16 cellular contexts compared by ENCODE assay signal in the genomic region with DNA sequence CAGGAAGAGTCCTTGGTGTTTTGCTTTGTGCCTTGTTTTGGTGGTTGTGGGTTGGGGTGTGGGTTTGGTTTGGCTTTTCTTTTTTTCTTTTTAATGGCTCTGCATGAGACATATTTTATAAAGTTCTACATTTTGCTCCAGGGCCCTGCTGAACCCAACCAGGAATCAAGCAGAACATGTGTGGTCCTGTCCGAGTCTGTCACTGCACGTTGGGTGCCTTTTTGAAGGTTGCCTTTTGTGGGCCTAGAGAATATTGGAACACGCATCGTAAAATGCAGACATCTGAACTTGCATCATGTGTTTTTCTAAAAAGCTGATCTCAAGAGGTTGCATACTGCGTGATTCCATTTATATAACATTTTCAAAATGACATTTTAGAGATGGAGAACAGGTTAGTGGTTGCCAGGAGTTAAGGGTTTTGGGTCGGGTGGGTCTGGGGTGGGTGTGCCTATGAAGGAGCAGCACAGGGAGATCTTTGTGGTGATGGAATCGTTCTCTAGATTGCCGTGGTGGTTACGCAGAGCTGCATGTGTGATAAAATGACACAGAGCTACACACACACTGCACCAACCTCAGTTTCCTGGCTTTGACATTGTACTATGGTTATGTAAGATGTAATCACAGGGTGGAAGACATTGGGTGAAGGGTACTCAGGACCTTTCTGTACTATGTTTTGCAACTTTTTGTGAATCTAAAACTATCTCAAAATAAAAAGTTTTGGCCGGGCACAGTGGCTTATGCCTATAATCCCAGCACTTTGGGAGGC.
A peak's percentile ranks its signal among the peaks of the same experiment; 100 is the strongest.
DNase-seq lines count a peak whose midpoint lies in the region; ATAC-seq and FAIRE-seq lines count a peak whose summit lies in the region.
"Had no signal": no experiment of that assay in that cellular context is flagged by ENCODE, and none has a peak within 500 bp of the region (broad histone marks: within the 10 kb centered on the region; RNA-seq: fewer than 3 reads in every experiment).

No MANE protein-coding gene starts in this region.

- peak overlapping the region; percentile 23 for H3K4me3 Mint-ChIP-seq in activated CD4-positive, alpha-beta T cell treated with anti-CD3 and anti-CD28 coated beads, Interleukin-2, amount 10 ng/mL, durations not matched to agents 24 days and 14 days
- peak overlapping the region; percentile 51 for H3K4me3 Mint-ChIP-seq in T-helper 2 cell treated with Interferon-gamma antibody and Interleukin-4, amounts not matched to agents 5 μg/mL and 100 μg/mL, for 36 hours

- no peaks in the 10 kb centered on the region for H3K36me3 Mint-ChIP-seq in activated CD4-positive, alpha-beta T cell treated with anti-CD3 and anti-CD28 coated beads, Interleukin-2, amount 10 ng/mL, durations not matched to agents 24 days and 14 days (ENCODE audit: low read depth)
- no peaks in the 10 kb centered on the region for H3K36me3 Mint-ChIP-seq in T-helper 2 cell treated with Interferon-gamma antibody and Interleukin-4, amounts not matched to agents 5 μg/mL and 100 μg/mL, for 36 hours (ENCODE audit: low read depth)
- H3K36me3 Mint-ChIP-seq: CD8-positive, alpha-beta memory T cell had no signal

- FAIRE-seq in GM19239 (lab: Jason Lieb, UNC): no peak
- FAIRE-seq: K562 had no signal

- peak; percentile 65 for ATAC-seq in esophagus mucosa
- peak; percentile 48 for ATAC-seq in sciatic nerve
- ATAC-seq: K562, Right ventricle myocardium inferior had no signal

- peaks cover 28% of the 10 kb centered on the region for H3K4me1 Mint-ChIP-seq in activated CD4-positive, alpha-beta T cell treated with anti-CD3 and anti-CD28 coated beads, Interleukin-2, amount 10 ng/mL, durations not matched to agents 24 days and 14 days
- H3K4me1 Mint-ChIP-seq in T-helper 2 cell treated with Interferon-gamma antibody and Interleukin-4, amounts not matched to agents 5 μg/mL and 100 μg/mL, for 36 hours (ENCODE audit: low read depth): peaks cover 35% of the 10 kb centered on the region

- H3K9me3 Mint-ChIP-seq in activated CD4-positive, alpha-beta T cell treated with anti-CD3 and anti-CD28 coated beads, Interleukin-2, amount 10 ng/mL, durations not matched to agents 24 days and 14 days: no peaks in the 10 kb centered on the region
- no peaks in the 10 kb centered on the region for H3K9me3 Mint-ChIP-seq in T-helper 2 cell treated with Interferon-gamma antibody and Interleukin-4, amounts not matched to agents 5 μg/mL and 100 μg/mL, for 36 hours
- H3K9me3 Mint-ChIP-seq: CD8-positive, alpha-beta memory T cell had no signal

- H3K27me3 Mint-ChIP-seq in activated CD4-positive, alpha-beta T cell treated with anti-CD3 and anti-CD28 coated beads, Interleukin-2, amount 10 ng/mL, durations not matched to agents 24 days and 14 days: peaks cover 50% of the 10 kb centered on the region
- H3K27me3 Mint-ChIP-seq in T-helper 2 cell treated with Interferon-gamma antibody and Interleukin-4, amounts not matched to agents 5 μg/mL and 100 μg/mL, for 36 hours (ENCODE audit: low read depth): peaks cover 42% of the 10 kb centered on the region

- intact Hi-C loops in activated CD4-positive, alpha-beta T cell treated with anti-CD3 and anti-CD28 coated beads, Interleukin-2, amount 10 ng/mL, durations not matched to agents 24 days and 14 days (cut with micrococcal nuclease): no loop called here
- intact Hi-C loops in sciatic nerve (cut with DNase I): no loop called here

- DNase-seq in activated CD4-positive, alpha-beta T cell treated with anti-CD3 and anti-CD28 coated beads, Interleukin-2, amount 10 ng/mL, durations not matched to agents 24 days and 14 days: no peak
- no peak for DNase-seq in activated CD4-positive, alpha-beta T cell treated with anti-CD3 and anti-CD28 coated beads for 1 hour
- no peak for DNase-seq in T-helper 2 cell treated with Interferon-gamma antibody and Interleukin-4, amounts not matched to agents 5 μg/mL and 100 μg/mL, for 36 hours (ENCODE audit: low spot score)
- DNase-seq in sciatic nerve (ENCODE audit: low spot score) (no peak), GM19239 (ENCODE audit: insufficient read length, low spot score) (no peak), GOT3 (lab: John Stamatoyannopoulos, UW) (no peak)
- DNase-seq in central memory CD4-positive, alpha-beta T cell: no peak
- DNase-seq: CD8-positive, alpha-beta memory T cell; DMS79; HCEC 1CT; MV-4-11; NCI-H1417; NCI-H1930 had no signal

- no peak overlapping the region for H3K27ac Mint-ChIP-seq in activated CD4-positive, alpha-beta T cell treated with anti-CD3 and anti-CD28 coated beads, Interleukin-2, amount 10 ng/mL, durations not matched to agents 24 days and 14 days
- peak overlapping the region; percentile 59 for H3K27ac Mint-ChIP-seq in T-helper 2 cell treated with Interferon-gamma antibody and Interleukin-4, amounts not matched to agents 5 μg/mL and 100 μg/mL, for 36 hours
- H3K27ac Mint-ChIP-seq: CD8-positive, alpha-beta memory T cell had no signal
